Comparison of ENCODE assay signal across 1 cellular context in the genomic region with DNA sequence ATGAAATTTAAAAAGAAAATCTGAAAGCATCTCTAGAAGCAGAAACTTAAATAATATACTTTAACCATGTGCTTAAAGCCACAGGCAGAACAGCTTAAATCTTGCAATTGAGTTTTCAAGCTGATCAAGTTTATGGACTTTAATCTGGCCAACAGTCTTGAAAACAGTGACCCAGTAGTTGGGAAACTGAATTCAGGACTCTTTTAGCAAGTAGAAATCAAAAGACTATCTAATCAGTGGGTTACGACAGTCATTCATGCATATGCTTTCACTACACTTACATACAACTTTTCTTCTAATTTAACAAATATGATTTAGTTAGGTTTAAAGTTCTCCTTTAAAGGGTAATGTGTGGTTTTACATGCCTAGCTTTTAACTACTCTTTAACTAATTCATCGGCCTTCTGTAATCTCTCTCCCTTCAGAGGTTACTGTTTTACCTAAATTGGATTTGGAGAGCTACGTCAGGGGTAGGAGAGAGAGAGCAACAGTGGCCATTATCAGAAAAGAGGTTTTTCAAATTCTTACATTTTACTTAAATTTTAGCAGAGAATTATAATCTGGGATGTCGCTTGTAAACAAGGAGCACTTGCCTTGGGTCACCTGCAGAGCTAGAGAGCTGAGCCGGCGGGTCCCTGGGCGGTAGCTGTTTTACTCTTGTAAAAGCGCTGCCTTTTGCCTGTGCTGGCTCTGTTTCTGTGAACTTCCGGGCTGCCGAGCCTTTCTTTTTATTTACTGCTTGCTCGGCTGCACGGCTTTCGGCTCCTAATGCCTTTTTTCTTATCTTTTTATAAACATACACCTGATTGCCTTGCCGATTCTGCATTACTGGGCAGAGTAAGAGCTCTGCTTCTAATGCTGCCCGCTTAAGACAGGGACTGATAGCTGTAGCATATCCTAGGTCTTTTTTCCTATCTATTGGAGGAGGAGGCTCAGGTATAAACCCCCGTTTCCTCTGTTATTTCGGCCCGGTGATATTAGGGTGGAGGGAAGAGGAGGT.
TF ChIP-seq lines count a peak whose summit lies in the region.

No MANE protein-coding gene starts in this region.

TF ChIP-seq in K562, 482 proteins besides CTCF, POLR2A, EP300 and RAD21 (continued from another document and continues in another):
- no peak for TF ChIP-seq ZNF197 (CRISPR knock-in tag; IDR thresholded peaks at IDR 0.05; ENCODE audit: low read depth)
- no peak for TF ChIP-seq ZNF121 (CRISPR knock-in tag; conservative IDR thresholded peaks at IDR 0.05)
- TF ChIP-seq, protein P1, sequence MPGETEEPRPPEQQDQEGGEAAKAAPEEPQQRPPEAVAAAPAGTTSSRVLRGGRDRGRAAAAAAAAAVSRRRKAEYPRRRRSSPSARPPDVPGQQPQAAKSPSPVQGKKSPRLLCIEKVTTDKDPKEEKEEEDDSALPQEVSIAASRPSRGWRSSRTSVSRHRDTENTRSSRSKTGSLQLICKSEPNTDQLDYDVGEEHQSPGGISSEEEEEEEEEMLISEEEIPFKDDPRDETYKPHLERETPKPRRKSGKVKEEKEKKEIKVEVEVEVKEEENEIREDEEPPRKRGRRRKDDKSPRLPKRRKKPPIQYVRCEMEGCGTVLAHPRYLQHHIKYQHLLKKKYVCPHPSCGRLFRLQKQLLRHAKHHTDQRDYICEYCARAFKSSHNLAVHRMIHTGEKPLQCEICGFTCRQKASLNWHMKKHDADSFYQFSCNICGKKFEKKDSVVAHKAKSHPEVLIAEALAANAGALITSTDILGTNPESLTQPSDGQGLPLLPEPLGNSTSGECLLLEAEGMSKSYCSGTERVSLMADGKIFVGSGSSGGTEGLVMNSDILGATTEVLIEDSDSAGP (CRISPR knock-in tag; IDR thresholded peaks at IDR 0.05), result no peak
- no peak for TF ChIP-seq MCM5 (IDR thresholded peaks at IDR 0.05; ENCODE audit: low read depth)
- no peak for TF ChIP-seq MEF2A (IDR thresholded peaks at IDR 0.05; ENCODE audit: control insufficient read depth, low read depth, low read length)
- peak; percentile 79 for TF ChIP-seq GTF2E2 (tag; IDR thresholded peaks at IDR 0.05)
- TF ChIP-seq ZNF224 (CRISPR knock-in tag; IDR thresholded peaks at IDR 0.05), result no peak
- no peak for TF ChIP-seq TEAD1 (CRISPR knock-in tag; IDR thresholded peaks at IDR 0.05)
- no peak for TF ChIP-seq RB1 (IDR thresholded peaks at IDR 0.05; ENCODE audit: low read depth)
- TF ChIP-seq CREM (IDR thresholded peaks at IDR 0.05; ENCODE audit: low read depth), result no peak
- no peak for TF ChIP-seq ZNF354B (CRISPR knock-in tag; IDR thresholded peaks at IDR 0.05)
- TF ChIP-seq ZNF696 (CRISPR knock-in tag; conservative IDR thresholded peaks at IDR 0.05), result no peak
- TF ChIP-seq TAF1 (IDR thresholded peaks at IDR 0.05; ENCODE audit: control insufficient read depth, extremely low read depth, insufficient read depth, low read length, severe bottlenecking), result peak; percentile 87
- no peak for TF ChIP-seq ZNF780A (CRISPR knock-in tag; IDR thresholded peaks at IDR 0.05)
- TF ChIP-seq DMBX1 (CRISPR knock-in tag; IDR thresholded peaks at IDR 0.05; ENCODE audit: borderline replicate concordance), result no peak
- no peak for TF ChIP-seq SRSF9 (IDR thresholded peaks at IDR 0.05; ENCODE audit: borderline replicate concordance, low read depth, low read length)
- no peak for TF ChIP-seq RBBP5 (IDR thresholded peaks at IDR 0.05; ENCODE audit: borderline replicate concordance, insufficient read depth, low read length, poor library complexity, severe bottlenecking)
- TF ChIP-seq PHB (CRISPR knock-in tag; IDR thresholded peaks at IDR 0.05), result no peak
- TF ChIP-seq, protein P2, sequence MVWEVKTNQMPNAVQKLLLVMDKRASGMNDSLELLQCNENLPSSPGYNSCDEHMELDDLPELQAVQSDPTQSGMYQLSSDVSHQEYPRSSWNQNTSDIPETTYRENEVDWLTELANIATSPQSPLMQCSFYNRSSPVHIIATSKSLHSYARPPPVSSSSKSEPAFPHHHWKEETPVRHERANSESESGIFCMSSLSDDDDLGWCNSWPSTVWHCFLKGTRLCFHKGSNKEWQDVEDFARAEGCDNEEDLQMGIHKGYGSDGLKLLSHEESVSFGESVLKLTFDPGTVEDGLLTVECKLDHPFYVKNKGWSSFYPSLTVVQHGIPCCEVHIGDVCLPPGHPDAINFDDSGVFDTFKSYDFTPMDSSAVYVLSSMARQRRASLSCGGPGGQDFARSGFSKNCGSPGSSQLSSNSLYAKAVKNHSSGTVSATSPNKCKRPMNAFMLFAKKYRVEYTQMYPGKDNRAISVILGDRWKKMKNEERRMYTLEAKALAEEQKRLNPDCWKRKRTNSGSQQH (CRISPR knock-in tag; IDR thresholded peaks at IDR 0.05), result no peak
- no peak for TF ChIP-seq ZNF140 (CRISPR knock-in tag; IDR thresholded peaks at IDR 0.05)
- TF ChIP-seq BRCA1 (IDR thresholded peaks at IDR 0.05), result no peak
- no peak for TF ChIP-seq BRCA1 (CRISPR knock-in tag; IDR thresholded peaks at IDR 0.05)
- no peak for TF ChIP-seq RBM15 (IDR thresholded peaks at IDR 0.05; ENCODE audit: insufficient read depth, low read length)
- no peak for TF ChIP-seq CBFB (CRISPR knock-in tag; IDR thresholded peaks at IDR 0.05)
- no peak for TF ChIP-seq OTX1 (CRISPR knock-in tag; IDR thresholded peaks at IDR 0.05)
- TF ChIP-seq HDAC2 (IDR thresholded peaks at IDR 0.05), result 0 out of 2 replicates have a peak, but pooled peaks have one; percentile 42
- TF ChIP-seq TGIF2 (CRISPR knock-in tag; IDR thresholded peaks at IDR 0.05), result no peak
- TF ChIP-seq, protein P3, sequence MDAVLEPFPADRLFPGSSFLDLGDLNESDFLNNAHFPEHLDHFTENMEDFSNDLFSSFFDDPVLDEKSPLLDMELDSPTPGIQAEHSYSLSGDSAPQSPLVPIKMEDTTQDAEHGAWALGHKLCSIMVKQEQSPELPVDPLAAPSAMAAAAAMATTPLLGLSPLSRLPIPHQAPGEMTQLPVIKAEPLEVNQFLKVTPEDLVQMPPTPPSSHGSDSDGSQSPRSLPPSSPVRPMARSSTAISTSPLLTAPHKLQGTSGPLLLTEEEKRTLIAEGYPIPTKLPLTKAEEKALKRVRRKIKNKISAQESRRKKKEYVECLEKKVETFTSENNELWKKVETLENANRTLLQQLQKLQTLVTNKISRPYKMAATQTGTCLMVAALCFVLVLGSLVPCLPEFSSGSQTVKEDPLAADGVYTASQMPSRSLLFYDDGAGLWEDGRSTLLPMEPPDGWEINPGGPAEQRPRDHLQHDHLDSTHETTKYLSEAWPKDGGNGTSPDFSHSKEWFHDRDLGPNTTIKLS (IDR thresholded peaks at IDR 0.05; ENCODE audit: borderline replicate concordance, low read depth), result no peak
- TF ChIP-seq, protein P4, sequence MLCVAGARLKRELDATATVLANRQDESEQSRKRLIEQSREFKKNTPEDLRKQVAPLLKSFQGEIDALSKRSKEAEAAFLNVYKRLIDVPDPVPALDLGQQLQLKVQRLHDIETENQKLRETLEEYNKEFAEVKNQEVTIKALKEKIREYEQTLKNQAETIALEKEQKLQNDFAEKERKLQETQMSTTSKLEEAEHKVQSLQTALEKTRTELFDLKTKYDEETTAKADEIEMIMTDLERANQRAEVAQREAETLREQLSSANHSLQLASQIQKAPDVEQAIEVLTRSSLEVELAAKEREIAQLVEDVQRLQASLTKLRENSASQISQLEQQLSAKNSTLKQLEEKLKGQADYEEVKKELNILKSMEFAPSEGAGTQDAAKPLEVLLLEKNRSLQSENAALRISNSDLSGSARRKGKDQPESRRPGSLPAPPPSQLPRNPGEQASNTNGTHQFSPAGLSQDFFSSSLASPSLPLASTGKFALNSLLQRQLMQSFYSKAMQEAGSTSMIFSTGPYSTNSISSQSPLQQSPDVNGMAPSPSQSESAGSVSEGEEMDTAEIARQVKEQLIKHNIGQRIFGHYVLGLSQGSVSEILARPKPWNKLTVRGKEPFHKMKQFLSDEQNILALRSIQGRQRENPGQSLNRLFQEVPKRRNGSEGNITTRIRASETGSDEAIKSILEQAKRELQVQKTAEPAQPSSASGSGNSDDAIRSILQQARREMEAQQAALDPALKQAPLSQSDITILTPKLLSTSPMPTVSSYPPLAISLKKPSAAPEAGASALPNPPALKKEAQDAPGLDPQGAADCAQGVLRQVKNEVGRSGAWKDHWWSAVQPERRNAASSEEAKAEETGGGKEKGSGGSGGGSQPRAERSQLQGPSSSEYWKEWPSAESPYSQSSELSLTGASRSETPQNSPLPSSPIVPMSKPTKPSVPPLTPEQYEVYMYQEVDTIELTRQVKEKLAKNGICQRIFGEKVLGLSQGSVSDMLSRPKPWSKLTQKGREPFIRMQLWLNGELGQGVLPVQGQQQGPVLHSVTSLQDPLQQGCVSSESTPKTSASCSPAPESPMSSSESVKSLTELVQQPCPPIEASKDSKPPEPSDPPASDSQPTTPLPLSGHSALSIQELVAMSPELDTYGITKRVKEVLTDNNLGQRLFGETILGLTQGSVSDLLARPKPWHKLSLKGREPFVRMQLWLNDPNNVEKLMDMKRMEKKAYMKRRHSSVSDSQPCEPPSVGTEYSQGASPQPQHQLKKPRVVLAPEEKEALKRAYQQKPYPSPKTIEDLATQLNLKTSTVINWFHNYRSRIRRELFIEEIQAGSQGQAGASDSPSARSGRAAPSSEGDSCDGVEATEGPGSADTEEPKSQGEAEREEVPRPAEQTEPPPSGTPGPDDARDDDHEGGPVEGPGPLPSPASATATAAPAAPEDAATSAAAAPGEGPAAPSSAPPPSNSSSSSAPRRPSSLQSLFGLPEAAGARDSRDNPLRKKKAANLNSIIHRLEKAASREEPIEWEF (CRISPR knock-in tag; IDR thresholded peaks at IDR 0.05), result no peak
- TF ChIP-seq BMI1 (IDR thresholded peaks at IDR 0.05; ENCODE audit: low read length), result no peak
- TF ChIP-seq ZC3H8 (IDR thresholded peaks at IDR 0.05), result no peak
- TF ChIP-seq ZNF263 (CRISPR knock-in tag; IDR thresholded peaks at IDR 0.05; ENCODE audit: borderline replicate concordance), result no peak
- TF ChIP-seq SOX6 (IDR thresholded peaks at IDR 0.05), result no peak
- TF ChIP-seq, protein P5, sequence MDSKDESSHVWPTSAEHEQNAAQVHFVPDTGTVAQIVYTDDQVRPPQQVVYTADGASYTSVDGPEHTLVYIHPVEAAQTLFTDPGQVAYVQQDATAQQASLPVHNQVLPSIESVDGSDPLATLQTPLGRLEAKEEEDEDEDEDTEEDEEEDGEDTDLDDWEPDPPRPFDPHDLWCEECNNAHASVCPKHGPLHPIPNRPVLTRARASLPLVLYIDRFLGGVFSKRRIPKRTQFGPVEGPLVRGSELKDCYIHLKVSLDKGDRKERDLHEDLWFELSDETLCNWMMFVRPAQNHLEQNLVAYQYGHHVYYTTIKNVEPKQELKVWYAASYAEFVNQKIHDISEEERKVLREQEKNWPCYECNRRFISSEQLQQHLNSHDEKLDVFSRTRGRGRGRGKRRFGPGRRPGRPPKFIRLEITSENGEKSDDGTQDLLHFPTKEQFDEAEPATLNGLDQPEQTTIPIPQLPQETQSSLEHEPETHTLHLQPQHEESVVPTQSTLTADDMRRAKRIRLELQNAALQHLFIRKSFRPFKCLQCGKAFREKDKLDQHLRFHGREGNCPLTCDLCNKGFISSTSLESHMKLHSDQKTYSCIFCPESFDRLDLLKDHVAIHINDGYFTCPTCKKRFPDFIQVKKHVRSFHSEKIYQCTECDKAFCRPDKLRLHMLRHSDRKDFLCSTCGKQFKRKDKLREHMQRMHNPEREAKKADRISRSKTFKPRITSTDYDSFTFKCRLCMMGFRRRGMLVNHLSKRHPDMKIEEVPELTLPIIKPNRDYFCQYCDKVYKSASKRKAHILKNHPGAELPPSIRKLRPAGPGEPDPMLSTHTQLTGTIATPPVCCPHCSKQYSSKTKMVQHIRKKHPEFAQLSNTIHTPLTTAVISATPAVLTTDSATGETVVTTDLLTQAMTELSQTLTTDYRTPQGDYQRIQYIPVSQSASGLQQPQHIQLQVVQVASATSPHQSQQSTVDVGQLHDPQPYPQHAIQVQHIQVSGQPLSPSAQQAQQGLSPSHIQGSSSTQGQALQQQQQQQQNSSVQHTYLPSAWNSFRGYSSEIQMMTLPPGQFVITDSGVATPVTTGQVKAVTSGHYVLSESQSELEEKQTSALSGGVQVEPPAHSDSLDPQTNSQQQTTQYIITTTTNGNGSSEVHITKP (IDR thresholded peaks at IDR 0.05; ENCODE audit: partially characterized antibody), result no peak
- TF ChIP-seq FOXK1 (CRISPR knock-in tag; IDR thresholded peaks at IDR 0.05; ENCODE audit: borderline replicate concordance), result no peak
- TF ChIP-seq CBX5 (IDR thresholded peaks at IDR 0.05; ENCODE audit: borderline replicate concordance, low read depth), result no peak
- TF ChIP-seq, protein P6, sequence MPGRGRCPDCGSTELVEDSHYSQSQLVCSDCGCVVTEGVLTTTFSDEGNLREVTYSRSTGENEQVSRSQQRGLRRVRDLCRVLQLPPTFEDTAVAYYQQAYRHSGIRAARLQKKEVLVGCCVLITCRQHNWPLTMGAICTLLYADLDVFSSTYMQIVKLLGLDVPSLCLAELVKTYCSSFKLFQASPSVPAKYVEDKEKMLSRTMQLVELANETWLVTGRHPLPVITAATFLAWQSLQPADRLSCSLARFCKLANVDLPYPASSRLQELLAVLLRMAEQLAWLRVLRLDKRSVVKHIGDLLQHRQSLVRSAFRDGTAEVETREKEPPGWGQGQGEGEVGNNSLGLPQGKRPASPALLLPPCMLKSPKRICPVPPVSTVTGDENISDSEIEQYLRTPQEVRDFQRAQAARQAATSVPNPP (IDR thresholded peaks at IDR 0.05; ENCODE audit: borderline replicate concordance, insufficient read depth, insufficient read length), result no peak
- no peak for TF ChIP-seq NCOA6 (IDR thresholded peaks at IDR 0.05)
- no peak for TF ChIP-seq MAFK (IDR thresholded peaks at IDR 0.05; ENCODE audit: low read length)
- no peak for TF ChIP-seq GTF2F1 (IDR thresholded peaks at IDR 0.05; ENCODE audit: low read depth, low read length)
- TF ChIP-seq CBX2 (IDR thresholded peaks at IDR 0.05; ENCODE audit: insufficient read depth, low read length, poor library complexity, severe bottlenecking), result no peak
- no peak for TF ChIP-seq WHSC1 (IDR thresholded peaks at IDR 0.05; ENCODE audit: low read length)
- no peak for TF ChIP-seq RBM39 (optimal IDR thresholded peaks at IDR 0.05; ENCODE audit: low read depth, low read length)
- no peak for TF ChIP-seq ZNF507 (tag; conservative IDR thresholded peaks at IDR 0.05)
- TF ChIP-seq, protein P7, sequence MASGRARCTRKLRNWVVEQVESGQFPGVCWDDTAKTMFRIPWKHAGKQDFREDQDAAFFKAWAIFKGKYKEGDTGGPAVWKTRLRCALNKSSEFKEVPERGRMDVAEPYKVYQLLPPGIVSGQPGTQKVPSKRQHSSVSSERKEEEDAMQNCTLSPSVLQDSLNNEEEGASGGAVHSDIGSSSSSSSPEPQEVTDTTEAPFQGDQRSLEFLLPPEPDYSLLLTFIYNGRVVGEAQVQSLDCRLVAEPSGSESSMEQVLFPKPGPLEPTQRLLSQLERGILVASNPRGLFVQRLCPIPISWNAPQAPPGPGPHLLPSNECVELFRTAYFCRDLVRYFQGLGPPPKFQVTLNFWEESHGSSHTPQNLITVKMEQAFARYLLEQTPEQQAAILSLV (tag; IDR thresholded peaks at IDR 0.05), result no peak
- no peak for TF ChIP-seq TBL1XR1 (IDR thresholded peaks at IDR 0.05; ENCODE audit: low read length in 2 of 2)
- TF ChIP-seq POLR3G (IDR thresholded peaks at IDR 0.05; ENCODE audit: extremely low read depth, insufficient read length, insufficient replicate concordance), result no peak
- TF ChIP-seq POLR3A (IDR thresholded peaks at IDR 0.05; ENCODE audit: borderline replicate concordance, extremely low read depth, insufficient read depth, insufficient read length), result no peak
- TF ChIP-seq, protein P8, sequence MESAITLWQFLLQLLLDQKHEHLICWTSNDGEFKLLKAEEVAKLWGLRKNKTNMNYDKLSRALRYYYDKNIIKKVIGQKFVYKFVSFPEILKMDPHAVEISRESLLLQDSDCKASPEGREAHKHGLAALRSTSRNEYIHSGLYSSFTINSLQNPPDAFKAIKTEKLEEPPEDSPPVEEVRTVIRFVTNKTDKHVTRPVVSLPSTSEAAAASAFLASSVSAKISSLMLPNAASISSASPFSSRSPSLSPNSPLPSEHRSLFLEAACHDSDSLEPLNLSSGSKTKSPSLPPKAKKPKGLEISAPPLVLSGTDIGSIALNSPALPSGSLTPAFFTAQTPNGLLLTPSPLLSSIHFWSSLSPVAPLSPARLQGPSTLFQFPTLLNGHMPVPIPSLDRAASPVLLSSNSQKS (CRISPR knock-in tag; IDR thresholded peaks at IDR 0.05), result no peak
